11 cellular contexts compared by ENCODE assay signal in genomic region chr2:241123816-241124536, GRCh38. TPM values are rescaled to one million over a fixed set of nuclear protein-coding genes. Genes with fewer than 3 reads are reported as not detected.
DNase-seq lines count a peak whose midpoint lies in the region; ATAC-seq and TF ChIP-seq lines count a peak whose summit lies in the region.
"Had no signal": no experiment of that assay in that cellular context is flagged by ENCODE, and none has a peak within 500 bp of the region (broad histone marks: within the 10 kb centered on the region; RNA-seq: fewer than 3 reads in every experiment).

No MANE protein-coding gene starts in this region.

- POLR2A ChIA-PET in activated CD4-positive, alpha-beta memory T cell treated with anti-CD3 and anti-CD28 coated beads, Interleukin-2, amount 10 ng/mL, durations not matched to agents 7 days and 5 days (lab: Charles Lee): interaction anchor here (0.9 to 1.7 kb wide), 4 partner anchors 15 to 26 kb away, joined by 3 to 9 read pairs (median 4); partner anchors contain the start of genes MTERF4 and PASK

- peaks cover 27% of the 10 kb centered on the region for H3K36me3 Mint-ChIP-seq in activated naive CD4-positive, alpha-beta T cell treated with anti-CD3 and anti-CD28 coated beads, Interleukin-2, amount 10 ng/mL, durations not matched to agents 7 days and 5 days
- H3K36me3 Mint-ChIP-seq in activated CD4-positive, alpha-beta memory T cell treated with anti-CD3 and anti-CD28 coated beads, Interleukin-2, amount 10 ng/mL, durations not matched to agents 7 days and 5 days (ENCODE audit: low read depth): peaks cover 41% of the 10 kb centered on the region
- peaks cover 22% of the 10 kb centered on the region for H3K36me3 Mint-ChIP-seq in nephron progenitor cell (ENCODE audit: low read depth)

- no peaks in the 10 kb centered on the region for H3K27me3 ChIP-seq in stomach
- no peaks in the 10 kb centered on the region for H3K27me3 ChIP-seq in tibial nerve

- H3K4me3 ChIP-seq in stomach: no peak overlapping the region
- H3K4me3 ChIP-seq in tibial nerve: no peak overlapping the region

- H3K4me1 Mint-ChIP-seq in activated naive CD4-positive, alpha-beta T cell treated with anti-CD3 and anti-CD28 coated beads, Interleukin-2, amount 10 ng/mL, durations not matched to agents 7 days and 5 days: peaks cover 20% of the 10 kb centered on the region
- H3K4me1 Mint-ChIP-seq in activated CD4-positive, alpha-beta memory T cell treated with anti-CD3 and anti-CD28 coated beads, Interleukin-2, amount 10 ng/mL, durations not matched to agents 7 days and 5 days: peaks cover 27% of the 10 kb centered on the region
- H3K4me1 Mint-ChIP-seq in nephron progenitor cell: no peaks in the 10 kb centered on the region

- DNase-seq in activated naive CD4-positive, alpha-beta T cell treated with anti-CD3 and anti-CD28 coated beads, Interleukin-2, amount 10 ng/mL, durations not matched to agents 7 days and 5 days: peak; percentile 29
- no peak for DNase-seq in activated naive CD4-positive, alpha-beta T cell (lab: John Stamatoyannopoulos, UW)
- DNase-seq in activated CD4-positive, alpha-beta memory T cell treated with anti-CD3 and anti-CD28 coated beads, Interleukin-2, amount 10 ng/mL, durations not matched to agents 7 days and 5 days: peak; percentile 56
- peak in 1 of 2 donors; percentile 66 for DNase-seq in left colon
- peak; percentile 87 for DNase-seq in stomach
- no peak for DNase-seq in nephron progenitor cell
- DNase-seq in tibial nerve (ENCODE audit: low spot score in 2 of 2): no peak
- DNase-seq: KBM-7, NCI-H526 treated with DMSO at 0.1 percent for 48 hours had no signal

- TF ChIP-seq POLR2A in stomach (IDR thresholded peaks at IDR 0.05) (no peak), tibial nerve (IDR thresholded peaks at IDR 0.05) (no peak)

- CTCF ChIA-PET in activated naive CD4-positive, alpha-beta T cell treated with anti-CD3 and anti-CD28 coated beads, Interleukin-2, amount 10 ng/mL, durations not matched to agents 7 days and 5 days (lab: Charles Lee): interaction anchor here (0.6 to 1.5 kb wide), 3 partner anchors 11 to 271 kb away, joined by 3 read pairs; no protein-coding TSS in a partner anchor
- CTCF ChIA-PET in activated CD4-positive, alpha-beta memory T cell treated with anti-CD3 and anti-CD28 coated beads, Interleukin-2, amount 10 ng/mL, durations not matched to agents 7 days and 5 days (lab: Charles Lee): no interaction called here

- 56 to 77% (median 63%) methylated on average over 16 of the region's 16 CpGs for WGBS in stomach, 5 donors
- 80% methylated on average over 16 of the region's 16 CpGs for WGBS in tibial nerve, 2 donors

- H3K27ac ChIP-seq in stomach (peak overlapping the region in 2 of 5 donors; percentile 30 to 47), tibial nerve (no peak overlapping the region)

- no peaks in the 10 kb centered on the region for H3K9me3 Mint-ChIP-seq in activated naive CD4-positive, alpha-beta T cell treated with anti-CD3 and anti-CD28 coated beads, Interleukin-2, amount 10 ng/mL, durations not matched to agents 7 days and 5 days
- H3K9me3 Mint-ChIP-seq in activated CD4-positive, alpha-beta memory T cell treated with anti-CD3 and anti-CD28 coated beads, Interleukin-2, amount 10 ng/mL, durations not matched to agents 7 days and 5 days: no peaks in the 10 kb centered on the region
- H3K9me3 Mint-ChIP-seq in nephron progenitor cell: no peaks in the 10 kb centered on the region

- ATAC-seq in left colon (peak; percentile 98), HG03139 (IDR thresholded peaks at IDR 0.05; ENCODE audit: unreplicated experiment) (no peak)
- ATAC-seq: right cardiac atrium had no signal

- H3K4me1 ChIP-seq in stomach (no peaks in the 10 kb centered on the region), tibial nerve (no peaks in the 10 kb centered on the region)

- intact Hi-C loops in left colon (cut with DNase I, micrococcal nuclease): no loop called here
- intact Hi-C loops in stomach (cut with DNase I; ENCODE audit: low total_unique reads): no loop called here

- H3K9me3 ChIP-seq in stomach: no peaks in the 10 kb centered on the region
- H3K9me3 ChIP-seq in tibial nerve: no peaks in the 10 kb centered on the region

- no peak overlapping the region for H3K4me3 Mint-ChIP-seq in activated naive CD4-positive, alpha-beta T cell treated with anti-CD3 and anti-CD28 coated beads, Interleukin-2, amount 10 ng/mL, durations not matched to agents 7 days and 5 days
- H3K4me3 Mint-ChIP-seq in activated CD4-positive, alpha-beta memory T cell treated with anti-CD3 and anti-CD28 coated beads, Interleukin-2, amount 10 ng/mL, durations not matched to agents 7 days and 5 days: peak overlapping the region; percentile 48
- no peak overlapping the region for H3K4me3 Mint-ChIP-seq in nephron progenitor cell

- H3K27ac Mint-ChIP-seq in activated naive CD4-positive, alpha-beta T cell treated with anti-CD3 and anti-CD28 coated beads, Interleukin-2, amount 10 ng/mL, durations not matched to agents 7 days and 5 days: no peak overlapping the region
- peak overlapping the region; percentile 74 for H3K27ac Mint-ChIP-seq in activated CD4-positive, alpha-beta memory T cell treated with anti-CD3 and anti-CD28 coated beads, Interleukin-2, amount 10 ng/mL, durations not matched to agents 7 days and 5 days
- no peak overlapping the region for H3K27ac Mint-ChIP-seq in nephron progenitor cell

- TF ChIP-seq CTCF in stomach (IDR thresholded peaks at IDR 0.05) (peak in 1 of 7 experiments; percentile 14), nephron progenitor cell (IDR thresholded peaks at IDR 0.05) (no peak), tibial nerve (IDR thresholded peaks at IDR 0.05) (no peak)

- no peaks in the 10 kb centered on the region for H3K27me3 Mint-ChIP-seq in activated naive CD4-positive, alpha-beta T cell treated with anti-CD3 and anti-CD28 coated beads, Interleukin-2, amount 10 ng/mL, durations not matched to agents 7 days and 5 days
- H3K27me3 Mint-ChIP-seq in activated CD4-positive, alpha-beta memory T cell treated with anti-CD3 and anti-CD28 coated beads, Interleukin-2, amount 10 ng/mL, durations not matched to agents 7 days and 5 days: no peaks in the 10 kb centered on the region
- no peaks in the 10 kb centered on the region for H3K27me3 Mint-ChIP-seq in nephron progenitor cell (ENCODE audit: low read depth, poor library complexity)

- TF ChIP-seq EP300 in stomach (IDR thresholded peaks at IDR 0.05) (no peak), tibial nerve (IDR thresholded peaks at IDR 0.05) (no peak)

- peaks cover 0 to 30% (median 16%) of the 10 kb centered on the region in 4 donors for H3K36me3 ChIP-seq in stomach
- H3K36me3 ChIP-seq in tibial nerve: peaks cover 0 to 28% (median 0%) of the 10 kb centered on the region in 3 donors

RNA-seq across cellular contexts. Expression of gene MTERF4, which starts 21.9 kb away (rescaled TPM):
- 10 to 100 TPM; 41.5 to 45.4 TPM for total RNA-seq in activated CD4-positive, alpha-beta memory T cell treated with anti-CD3 and anti-CD28 coated beads, Interleukin-2, amount 10 ng/mL, durations not matched to agents 7 days and 5 days
- 10 to 100 TPM; 27.7 to 28.7 TPM for total RNA-seq in left colon
- total RNA-seq in stomach: 10 to 100 TPM in 4 of 5 donors, 1 to 10 TPM in 1; 3.2 to 85.7 (median 40.9) TPM
- 10 to 100 TPM; 19.4 to 28.6 (median 24.3) TPM for polyA plus RNA-seq in stomach
- 10 to 100 TPM; 28.9 to 60.5 (median 38.9) TPM for total RNA-seq in tibial nerve

RNA-seq across cellular contexts. Expression of gene PASK, which starts 25.3 kb away (rescaled TPM):
- total RNA-seq in activated CD4-positive, alpha-beta memory T cell treated with anti-CD3 and anti-CD28 coated beads, Interleukin-2, amount 10 ng/mL, durations not matched to agents 7 days and 5 days: 10 to 100 TPM; 58.1 to 58.9 TPM
- total RNA-seq in left colon: 10 to 100 TPM; 12.3 to 14.8 TPM
- total RNA-seq in stomach: 10 to 100 TPM in 3 of 5 donors, 1 to 10 TPM in 1, under 1 TPM in 1; 0.58 to 56.7 (median 10.5) TPM
- polyA plus RNA-seq in stomach: 1 to 10 TPM; 1.3 to 6.5 (median 4.0) TPM
- 1 to 10 TPM; 4.1 to 8.1 (median 5.9) TPM for total RNA-seq in tibial nerve

RNA-seq across cellular contexts. Expression of gene PPP1R7, which starts 26.3 kb away (rescaled TPM):
- total RNA-seq in activated CD4-positive, alpha-beta memory T cell treated with anti-CD3 and anti-CD28 coated beads, Interleukin-2, amount 10 ng/mL, durations not matched to agents 7 days and 5 days: 100 to 1,000 TPM; 103 to 106 TPM
- 10 to 100 TPM; 56.0 to 58.7 TPM for total RNA-seq in left colon
- total RNA-seq in stomach: 100 to 1,000 TPM in 1 of 5 donors, 10 to 100 TPM in 4; 22.8 to 126 (median 40.9) TPM
- 10 to 100 TPM; 61.2 to 99.4 (median 61.4) TPM for polyA plus RNA-seq in stomach
- total RNA-seq in tibial nerve: 10 to 100 TPM; 29.5 to 53.8 (median 38.1) TPM

Comparison
In these comparisons a context has a peak if more than half of its experiments do, and no peak if none do; other contexts are left out.
1. DNase-seq: peak in activated naive CD4-positive, alpha-beta T cell treated with anti-CD3 and anti-CD28 coated beads, Interleukin-2, amount 10 ng/mL, durations not matched to agents 7 days and 5 days (single experiment), activated CD4-positive, alpha-beta memory T cell treated with anti-CD3 and anti-CD28 coated beads, Interleukin-2, amount 10 ng/mL, durations not matched to agents 7 days and 5 days (single experiment) and stomach (single experiment); none in activated naive CD4-positive, alpha-beta T cell (0 of 4), nephron progenitor cell (single experiment) and tibial nerve (0 of 2).